ENCODE assay signal across 8 cellular contexts in genomic region chr7:100835903-100836811, GRCh38. TPM values are rescaled to one million over a fixed set of nuclear protein-coding genes. Genes with fewer than 3 reads are reported as not detected.
A peak's percentile ranks its signal among the peaks of the same experiment; 100 is the strongest.
DNase-seq lines count a peak whose midpoint lies in the region; ATAC-seq and TF ChIP-seq lines count a peak whose summit lies in the region.

No MANE protein-coding gene starts in this region.

- H3K9ac ChIP-seq in GM23248, result no peak overlapping the region
- H3K9ac ChIP-seq in rectal smooth muscle tissue (ENCODE audit: low read length), result no peak overlapping the region

- no peaks in the 10 kb centered on the region for H3F3A ChIP-seq in GM23248 (ENCODE audit: insufficient read depth)

- H3K4me2 ChIP-seq in GM23248 (ENCODE audit: unreplicated experiment), result no peak overlapping the region
- H3K4me2 ChIP-seq in hepatocyte, result peak overlapping the region; percentile 72

- no peaks in the 10 kb centered on the region for H3K27me3 ChIP-seq in GM23248 (replicated peaks; ENCODE audit: insufficient read depth)
- H3K27me3 ChIP-seq in WERI-Rb-1 (ENCODE audit: insufficient read depth, low read depth, severe bottlenecking), result peaks cover 20% of the 10 kb centered on the region
- H3K27me3 ChIP-seq in hepatocyte, result no peaks in the 10 kb centered on the region
- H3K27me3 ChIP-seq in rectal smooth muscle tissue (ENCODE audit: control insufficient read depth, insufficient read depth, low read length), result no peaks in the 10 kb centered on the region

- H3K9me3 ChIP-seq in GM23248 (ENCODE audit: low read depth) (no peaks in the 10 kb centered on the region), WERI-Rb-1 (ENCODE audit: severe bottlenecking) (peaks cover 3% of the 10 kb centered on the region), hepatocyte (ENCODE audit: low read depth) (no peaks in the 10 kb centered on the region)

- H3K27ac ChIP-seq in GM23248, result no peak overlapping the region
- H3K27ac ChIP-seq in WERI-Rb-1, result no peak overlapping the region
- H3K27ac ChIP-seq in hepatocyte, result peak overlapping the region; percentile 94
- no peak overlapping the region for H3K27ac ChIP-seq in rectal smooth muscle tissue (ENCODE audit: low read depth, low read length)

- DNase-seq in GM23248 (no peak), WERI-Rb-1 (peak; percentile 36), hepatocyte (ENCODE audit: low spot score) (peak; percentile 89), NCI-H1105 treated with DMSO at 0.1 percent for 48 hours (lab: John Stamatoyannopoulos, UW) (no peak), SIG-M5 (lab: John Stamatoyannopoulos, UW) (no peak)

- H4K20me1 ChIP-seq in GM23248 (ENCODE audit: insufficient read depth), result no peaks in the 10 kb centered on the region
- H4K20me1 ChIP-seq in hepatocyte (ENCODE audit: insufficient read depth, poor library complexity, severe bottlenecking), result no peaks in the 10 kb centered on the region

- no peaks in the 10 kb centered on the region for H3K36me3 ChIP-seq in GM23248 (ENCODE audit: low read depth)
- H3K36me3 ChIP-seq in WERI-Rb-1, result no peaks in the 10 kb centered on the region
- no peaks in the 10 kb centered on the region for H3K36me3 ChIP-seq in hepatocyte (replicated peaks; ENCODE audit: insufficient read depth, low read depth)
- no peaks in the 10 kb centered on the region for H3K36me3 ChIP-seq in rectal smooth muscle tissue (ENCODE audit: control insufficient read depth, insufficient read depth, low read length)

- in situ Hi-C loops in GM23248 (cut with MboI), result no loop called here

- H3K4me3 ChIP-seq in GM23248 (no peak overlapping the region), WERI-Rb-1 (ENCODE audit: low read depth, low read length) (no peak overlapping the region), hepatocyte (no peak overlapping the region), rectal smooth muscle tissue (ENCODE audit: low read length) (peak overlapping the region; percentile 3)

- H3K79me2 ChIP-seq in GM23248 (ENCODE audit: insufficient read depth) (no peaks in the 10 kb centered on the region), hepatocyte (no peaks in the 10 kb centered on the region)

- no peaks in the 10 kb centered on the region for H3K9me2 ChIP-seq in GM23248 (ENCODE audit: insufficient read depth)
- H3K9me2 ChIP-seq in hepatocyte (replicated peaks; ENCODE audit: insufficient read depth), result no peaks in the 10 kb centered on the region

- H3K4me1 ChIP-seq in GM23248 (ENCODE audit: insufficient read depth) (no peaks in the 10 kb centered on the region), hepatocyte (ENCODE audit: insufficient read depth) (peaks cover 24% of the 10 kb centered on the region), rectal smooth muscle tissue (ENCODE audit: control insufficient read depth, insufficient read depth, low read length) (no peaks in the 10 kb centered on the region)

- WGBS in GM23248 (ENCODE audit: low coverage in 1 of 2, low lambda C conversion rate in 2 of 2, missing lambda C conversion rate in 2 of 2), 2 experiments, result 40 to 55% methylated on average over 12 to 17 of the region's 17 CpGs
- 21% methylated on average over 17 of the region's 17 CpGs for WGBS in hepatocyte (ENCODE audit: low lambda C conversion rate, missing lambda C conversion rate)

- H2AFZ ChIP-seq in GM23248, result peak overlapping the region; percentile 37; the same call in 1 of the 2 replicates
- H2AFZ ChIP-seq in hepatocyte, result peak overlapping the region; percentile 70

- TF ChIP-seq CTCF in WERI-Rb-1 (IDR thresholded peaks at IDR 0.05; ENCODE audit: low read depth, low read length) (no peak), hepatocyte (IDR thresholded peaks at IDR 0.05; ENCODE audit: poor library complexity) (no peak)

- ATAC-seq in GM18909 (IDR thresholded peaks at IDR 0.05; ENCODE audit: poor library complexity, unreplicated experiment) (no peak), GM21360 (IDR thresholded peaks at IDR 0.05; ENCODE audit: unreplicated experiment) (no peak)

RNA-seq across cellular contexts. Expression of gene EPHB4, which starts 8.8 kb away (rescaled TPM):
- 26.9 and 32.9 TPM in 2 replicates for total RNA-seq in GM23248 (2014; rRNA removed; shearing (Covaris generic))
- polyA plus RNA-seq in GM23248 (2016; fragmentation: Nextera tagmentation; extraction: Ambion mirVana) (6.7 and 8.2 TPM in 2 replicates), hepatocyte (47.2 and 51.6 TPM in 2 replicates)
- 57.9 and 61.1 TPM in 2 replicates for total RNA-seq in hepatocyte

RNA-seq across cellular contexts. Expression of gene SLC12A9, which starts 16.4 kb away (rescaled TPM):
- total RNA-seq in GM23248 (2014; rRNA removed; shearing (Covaris generic)), result 16.8 and 21.2 TPM in 2 replicates
- polyA plus RNA-seq in GM23248 (2016; fragmentation: Nextera tagmentation; extraction: Ambion mirVana), result 6.1 and 7.9 TPM in 2 replicates
- total RNA-seq in hepatocyte, result 15.4 and 21.3 TPM in 2 replicates
- polyA plus RNA-seq in hepatocyte, result 17.1 and 23.5 TPM in 2 replicates

RNA-seq across cellular contexts. Expression of gene TRIP6, which starts 31.0 kb away (rescaled TPM):
- 113 and 121 TPM in 2 replicates for total RNA-seq in GM23248 (2014; rRNA removed; shearing (Covaris generic))
- polyA plus RNA-seq in GM23248 (2016; fragmentation: Nextera tagmentation; extraction: Ambion mirVana) (68.6 and 71.3 TPM in 2 replicates), hepatocyte (70.3 and 98.9 TPM in 2 replicates)
- total RNA-seq in hepatocyte, result 54.0 and 57.5 TPM in 2 replicates

RNA-seq across cellular contexts. Expression of gene SRRT, which starts 38.7 kb away (rescaled TPM):
- 57.1 and 58.9 TPM in 2 replicates for total RNA-seq in GM23248 (2014; rRNA removed; shearing (Covaris generic))
- 74.8 and 74.9 TPM in 2 replicates for polyA plus RNA-seq in GM23248 (2016; fragmentation: Nextera tagmentation; extraction: Ambion mirVana)
- total RNA-seq in hepatocyte, result 35.8 and 49.1 TPM in 2 replicates
- polyA plus RNA-seq in hepatocyte, result 91.7 and 135 TPM in 2 replicates

RNA-seq across cellular contexts. Expression of gene UFSP1, which starts 53.4 kb away (rescaled TPM):
- 6.7 and 9.9 TPM in 2 replicates for total RNA-seq in GM23248 (2014; rRNA removed; shearing (Covaris generic))
- polyA plus RNA-seq in GM23248 (2016; fragmentation: Nextera tagmentation; extraction: Ambion mirVana) (4.3 and 5.1 TPM in 2 replicates), hepatocyte (4.2 and 4.3 TPM in 2 replicates)
- 3.9 TPM in 2 replicates for total RNA-seq in hepatocyte

Comparison
In these comparisons a context has a peak if more than half of its experiments do, and no peak if none do; other contexts are left out.
1. DNase-seq: peak in WERI-Rb-1 (single experiment) and hepatocyte (single experiment); none in GM23248 (single experiment), NCI-H1105 treated with DMSO at 0.1 percent for 48 hours (single experiment) and SIG-M5 (single experiment).